ENCODE assay signal across 11 cellular contexts in the genomic region with DNA sequence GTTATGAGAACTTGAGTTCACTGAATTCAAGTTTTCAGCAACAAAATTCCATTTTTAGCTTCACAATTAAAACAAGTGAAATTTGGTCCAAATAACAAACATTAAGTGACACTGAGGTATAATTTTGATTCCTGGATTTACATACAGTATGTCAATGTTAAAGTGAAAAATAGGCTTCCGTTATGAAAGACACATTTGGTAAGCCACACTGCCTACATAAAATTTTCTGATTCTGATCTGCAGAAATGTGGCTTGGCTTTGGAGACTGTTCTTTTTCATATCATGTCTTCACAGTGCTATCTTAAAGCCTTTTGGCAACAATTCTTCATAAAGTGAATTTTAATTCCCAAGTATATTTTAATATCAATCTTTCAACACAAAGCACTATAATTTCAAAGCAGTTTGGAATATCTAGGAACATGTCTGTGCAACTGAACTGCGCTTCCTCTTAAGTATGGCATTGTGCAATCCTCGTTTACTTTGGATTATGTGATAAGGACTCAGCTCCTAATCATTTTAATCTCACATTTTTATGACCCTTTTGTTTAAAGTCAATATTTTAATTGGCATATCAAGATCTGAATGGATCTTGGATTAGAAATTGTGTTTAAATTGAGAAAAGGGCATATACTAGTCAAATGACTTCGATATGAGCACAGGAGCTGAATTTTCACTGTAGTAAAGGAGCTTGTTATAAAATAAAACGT. TPM values are rescaled to one million over a fixed set of nuclear protein-coding genes. Genes with fewer than 3 reads are reported as not detected.
DNase-seq lines count a peak whose midpoint lies in the region; ATAC-seq and FAIRE-seq lines count a peak whose summit lies in the region.
"Had no signal": no experiment of that assay in that cellular context is flagged by ENCODE, and none has a peak within 500 bp of the region (broad histone marks: within the 10 kb centered on the region; RNA-seq: fewer than 3 reads in every experiment).

No MANE protein-coding gene starts in this region.

- no peaks in the 10 kb centered on the region for H3K27me3 Mint-ChIP-seq in activated CD8-positive, alpha-beta memory T cell treated with anti-CD3 and anti-CD28 coated beads, Interleukin-2, amount 10 ng/mL, durations not matched to agents 7 days and 5 days

- FAIRE-seq in RCC 7860 (lab: Jason Lieb, UNC) = peak; percentile 24

- peaks cover 31% of the 10 kb centered on the region for H3K4me1 Mint-ChIP-seq in activated CD8-positive, alpha-beta memory T cell treated with anti-CD3 and anti-CD28 coated beads, Interleukin-2, amount 10 ng/mL, durations not matched to agents 7 days and 5 days

- DNase-seq in activated CD8-positive, alpha-beta memory T cell treated with anti-CD3 and anti-CD28 coated beads, Interleukin-2, amount 10 ng/mL, durations not matched to agents 7 days and 5 days = no peak
- no peak for DNase-seq in activated CD8-positive, alpha-beta memory T cell treated with anti-CD3 and anti-CD28 coated beads, Interleukin-2, amount 50 U/mL, for 48 hours
- DNase-seq in RCC 7860 (ENCODE audit: low spot score) (no peak), GM19240 (ENCODE audit: insufficient read length, low spot score) (no peak), NCI-H524 (lab: John Stamatoyannopoulos, UW) (no peak)
- no peak for DNase-seq in stimulated activated naive CD8-positive, alpha-beta T cell treated with anti-CD3 and anti-CD28 coated beads, Interleukin-15, Interleukin-2, amounts not matched to agents 100 U/mL and 50 U/mL, for 24 hours
- DNase-seq: activated CD8-positive, alpha-beta memory T cell treated with anti-CD3 and anti-CD28 coated beads for 24 hours; MM.1S; sigmoid colon had no signal

- CTCF ChIA-PET in activated CD8-positive, alpha-beta memory T cell treated with anti-CD3 and anti-CD28 coated beads, Interleukin-2, amount 10 ng/mL, durations not matched to agents 7 days and 5 days (lab: Charles Lee) = interaction anchor here (0.7 to 1.3 kb wide), 3 partner anchors 109 to 561 kb away, joined by 3 to 5 read pairs (median 3); no protein-coding TSS in a partner anchor

- ATAC-seq in activated CD8-positive, alpha-beta memory T cell treated with anti-CD3 and anti-CD28 coated beads, Interleukin-2, amount 10 ng/mL, durations not matched to agents 7 days and 5 days = peak; percentile 63
- peak; percentile 32 for ATAC-seq in esophagus mucosa
- peak; percentile 58 for ATAC-seq in stimulated activated naive CD8-positive, alpha-beta T cell treated with anti-CD3 and anti-CD28 coated beads, Interleukin-15, Interleukin-2, amounts not matched to agents 100 U/mL and 50 U/mL, for 24 hours
- no peak for ATAC-seq in GM21447 (IDR thresholded peaks at IDR 0.05; ENCODE audit: unreplicated experiment)

- H3K27ac Mint-ChIP-seq in activated CD8-positive, alpha-beta memory T cell treated with anti-CD3 and anti-CD28 coated beads, Interleukin-2, amount 10 ng/mL, durations not matched to agents 7 days and 5 days = no peak overlapping the region

- H3K9me3 Mint-ChIP-seq in activated CD8-positive, alpha-beta memory T cell treated with anti-CD3 and anti-CD28 coated beads, Interleukin-2, amount 10 ng/mL, durations not matched to agents 7 days and 5 days (ENCODE audit: low read depth) = peaks cover 1% of the 10 kb centered on the region

- peaks cover 27% of the 10 kb centered on the region for H3K36me3 Mint-ChIP-seq in activated CD8-positive, alpha-beta memory T cell treated with anti-CD3 and anti-CD28 coated beads, Interleukin-2, amount 10 ng/mL, durations not matched to agents 7 days and 5 days

- H3K4me3 Mint-ChIP-seq in activated CD8-positive, alpha-beta memory T cell treated with anti-CD3 and anti-CD28 coated beads, Interleukin-2, amount 10 ng/mL, durations not matched to agents 7 days and 5 days = no peak overlapping the region

RNA-seq across cellular contexts. Expression of gene RBMS1, which starts 60.0 kb away (rescaled TPM):
- 10 to 100 TPM; 41.8 to 54.9 TPM for total RNA-seq in activated CD8-positive, alpha-beta memory T cell treated with anti-CD3 and anti-CD28 coated beads, Interleukin-2, amount 10 ng/mL, durations not matched to agents 7 days and 5 days
- total RNA-seq in esophagus mucosa = 28.2 TPM
